8 cellular contexts compared by ENCODE assay signal in the genomic region with DNA sequence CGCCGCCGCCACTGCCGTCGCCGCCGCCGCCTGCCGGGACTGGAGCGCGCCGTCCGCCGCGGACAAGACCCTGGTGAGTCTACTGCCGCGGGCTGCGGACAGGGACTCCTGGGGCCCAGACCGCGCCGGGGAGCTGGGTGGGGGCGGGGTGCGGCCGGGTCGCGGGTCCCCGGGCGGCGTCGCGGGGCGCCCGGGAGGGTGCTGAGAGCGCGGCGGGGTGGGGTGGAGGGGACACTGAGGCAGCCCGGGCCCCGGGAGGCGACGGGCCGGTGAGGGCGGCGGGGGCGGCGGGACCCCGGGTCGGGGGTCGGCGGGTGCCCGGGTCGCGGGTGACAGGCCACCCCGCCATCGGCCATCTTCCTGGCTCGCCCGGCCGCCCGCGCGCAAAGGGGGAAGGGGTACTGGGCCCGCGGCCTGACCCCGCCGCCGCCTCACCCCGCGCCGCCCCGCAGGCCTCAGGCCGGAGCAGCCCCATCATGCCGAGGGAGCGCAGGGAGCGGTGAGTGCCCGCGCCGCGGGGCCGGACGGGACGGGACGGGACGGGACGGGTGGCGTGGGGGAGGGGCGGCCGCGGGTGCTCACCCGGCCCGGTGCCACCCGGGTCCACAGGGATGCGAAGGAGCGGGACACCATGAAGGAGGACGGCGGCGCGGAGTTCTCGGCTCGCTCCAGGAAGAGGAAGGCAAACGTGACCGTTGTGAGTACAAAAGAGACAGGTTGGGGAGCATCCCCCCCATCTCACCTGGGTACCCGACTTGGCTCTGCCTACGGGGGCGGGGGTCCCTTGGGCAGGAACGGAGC. TPM values are rescaled to one million over a fixed set of nuclear protein-coding genes. Genes with fewer than 3 reads are reported as not detected.
A peak's percentile ranks its signal among the peaks of the same experiment; 100 is the strongest.
DNase-seq lines count a peak whose midpoint lies in the region; ATAC-seq and TF ChIP-seq lines count a peak whose summit lies in the region.

No MANE protein-coding gene starts in this region.

- no peaks in the 10 kb centered on the region for H3K9me3 ChIP-seq in AG04450 (ENCODE audit: control insufficient read depth, insufficient read depth, low read length)
- no peaks in the 10 kb centered on the region for H3K9me3 ChIP-seq in iPS DF 6.9 (ENCODE audit: control insufficient read depth, insufficient read depth, low read length)

- H3K4me1 ChIP-seq in iPS DF 6.9 (ENCODE audit: control insufficient read depth, insufficient read depth, low read length): no peaks in the 10 kb centered on the region; the same call in 1 of the 2 replicates

- no CpG with 5 or more reads among the region's 104 CpGs for WGBS in iPS DF 6.9 (ENCODE audit: insufficient coverage, insufficient read length)

- H3K27ac Mint-ChIP-seq in activated T-helper 17 cell treated with anti-CD3 and anti-CD28 coated beads, Interleukin-2, amount 50 U/mL, for 72 hours: peak overlapping the region; percentile 63
- H3K27ac Mint-ChIP-seq in stimulated activated memory B cell treated with anti-CD40 and anti-IgM and Interleukin-4, amounts not matched to agents 10 μg/mL and 1 μg/mL and 100 μg/mL, for 72 hours: no peak overlapping the region

- no peak overlapping the region for H3K27ac ChIP-seq in AG04450 (ENCODE audit: low read depth, low read length)
- H3K27ac ChIP-seq in iPS DF 6.9 (ENCODE audit: low read length): no peak overlapping the region
- H3K27ac ChIP-seq in RWPE1: no peak overlapping the region

- ATAC-seq in GM19023 (IDR thresholded peaks at IDR 0.05; ENCODE audit: unreplicated experiment) (peak; percentile 8), HG03565 (IDR thresholded peaks at IDR 0.05; ENCODE audit: unreplicated experiment) (peak; percentile 4)
- peak; percentile 6 for ATAC-seq in activated T-helper 17 cell treated with anti-CD3 and anti-CD28 coated beads, Interleukin-2, amount 50 U/mL, for 72 hours (replicated peaks)
- ATAC-seq in stimulated activated memory B cell treated with anti-CD40 and anti-IgM and Interleukin-4, amounts not matched to agents 10 μg/mL and 1 μg/mL and 100 μg/mL, for 72 hours: peak; percentile 48

- H3K36me3 ChIP-seq in iPS DF 6.9 (ENCODE audit: control insufficient read depth, insufficient read depth, low read length): peaks cover 3% of the 10 kb centered on the region; the same call in 1 of the 2 replicates

- peak overlapping the region; percentile 53 for H3K4me3 ChIP-seq in AG04450 (ENCODE audit: low read depth, low read length)
- peak overlapping the region; percentile 83 for H3K4me3 ChIP-seq in iPS DF 6.9 (ENCODE audit: low read length)

- CTCF ChIA-PET in AG04450 (lab: Charles Lee): interaction anchor here (0.6 to 1.7 kb wide), 2 partner anchors 32 to 96 kb away, joined by 3 to 4 read pairs; no protein-coding TSS in a partner anchor
- CTCF ChIA-PET in RWPE1 (lab: Yijun Ruan, JAX): interaction anchor here (0.6 kb wide), 1 partner anchor 60 kb away, joined by 3 read pairs; no protein-coding TSS in a partner anchor

- H3K36me3 Mint-ChIP-seq in activated T-helper 17 cell treated with anti-CD3 and anti-CD28 coated beads, Interleukin-2, amount 50 U/mL, for 72 hours (ENCODE audit: low read depth): peaks cover 18% of the 10 kb centered on the region
- H3K36me3 Mint-ChIP-seq in stimulated activated memory B cell treated with anti-CD40 and anti-IgM and Interleukin-4, amounts not matched to agents 10 μg/mL and 1 μg/mL and 100 μg/mL, for 72 hours: no peaks in the 10 kb centered on the region

- H3K27me3 ChIP-seq in AG04450 (ENCODE audit: control insufficient read depth, insufficient read depth, low read length): no peaks in the 10 kb centered on the region
- H3K27me3 ChIP-seq in iPS DF 6.9 (ENCODE audit: control insufficient read depth, insufficient read depth, low read length): no peaks in the 10 kb centered on the region

- H3K4me1 Mint-ChIP-seq in activated T-helper 17 cell treated with anti-CD3 and anti-CD28 coated beads, Interleukin-2, amount 50 U/mL, for 72 hours: peaks cover 8% of the 10 kb centered on the region
- peaks cover 24% of the 10 kb centered on the region for H3K4me1 Mint-ChIP-seq in stimulated activated memory B cell treated with anti-CD40 and anti-IgM and Interleukin-4, amounts not matched to agents 10 μg/mL and 1 μg/mL and 100 μg/mL, for 72 hours

- DNase-seq in AG04450 (ENCODE audit: low read depth, low spot score) (no peak), iPS DF 6.9 (ENCODE audit: low read depth, low spot score) (no peak), RWPE1 (ENCODE audit: low spot score) (no peak), HPDE6-E6E7 (ENCODE audit: extremely low spot score) (no peak)

- H3K4me3 Mint-ChIP-seq in activated T-helper 17 cell treated with anti-CD3 and anti-CD28 coated beads, Interleukin-2, amount 50 U/mL, for 72 hours: peak overlapping the region; percentile 86
- H3K4me3 Mint-ChIP-seq in stimulated activated memory B cell treated with anti-CD40 and anti-IgM and Interleukin-4, amounts not matched to agents 10 μg/mL and 1 μg/mL and 100 μg/mL, for 72 hours: peak overlapping the region; percentile 74

- TF ChIP-seq CTCF in AG04450 (IDR thresholded peaks at IDR 0.05; ENCODE audit: low read depth, low read length) (no peak), RWPE1 (conservative IDR thresholded peaks at IDR 0.05; ENCODE audit: low read depth) (no peak)

- H3K27me3 Mint-ChIP-seq in activated T-helper 17 cell treated with anti-CD3 and anti-CD28 coated beads, Interleukin-2, amount 50 U/mL, for 72 hours: no peaks in the 10 kb centered on the region
- no peaks in the 10 kb centered on the region for H3K27me3 Mint-ChIP-seq in stimulated activated memory B cell treated with anti-CD40 and anti-IgM and Interleukin-4, amounts not matched to agents 10 μg/mL and 1 μg/mL and 100 μg/mL, for 72 hours

- POLR2A ChIA-PET in AG04450 (lab: Yijun Ruan, JAX) (no interaction called here), RWPE1 (lab: Yijun Ruan, JAX; ENCODE audit: low non-redundant PET) (no interaction called here)

- H3K9me3 Mint-ChIP-seq in activated T-helper 17 cell treated with anti-CD3 and anti-CD28 coated beads, Interleukin-2, amount 50 U/mL, for 72 hours: no peaks in the 10 kb centered on the region
- no peaks in the 10 kb centered on the region for H3K9me3 Mint-ChIP-seq in stimulated activated memory B cell treated with anti-CD40 and anti-IgM and Interleukin-4, amounts not matched to agents 10 μg/mL and 1 μg/mL and 100 μg/mL, for 72 hours

RNA-seq across cellular contexts. Expression of a gene that starts 0.5 kb away (rescaled TPM):
- 3.7 and 4.8 TPM in 2 replicates for polyA plus RNA-seq in AG04450 (2011; rRNA removed)
- 2.6 and 4.5 TPM in 2 replicates for polyA minus RNA-seq in AG04450 (2011; rRNA and poly(A)+ RNA removed)
- total RNA-seq in activated T-helper 17 cell treated with anti-CD3 and anti-CD28 coated beads, Interleukin-2, amount 50 U/mL, for 72 hours: 10 to 100 TPM; 20.1 to 31.5 TPM
